ENCODE assay signal across 8 cellular contexts in the genomic region with DNA sequence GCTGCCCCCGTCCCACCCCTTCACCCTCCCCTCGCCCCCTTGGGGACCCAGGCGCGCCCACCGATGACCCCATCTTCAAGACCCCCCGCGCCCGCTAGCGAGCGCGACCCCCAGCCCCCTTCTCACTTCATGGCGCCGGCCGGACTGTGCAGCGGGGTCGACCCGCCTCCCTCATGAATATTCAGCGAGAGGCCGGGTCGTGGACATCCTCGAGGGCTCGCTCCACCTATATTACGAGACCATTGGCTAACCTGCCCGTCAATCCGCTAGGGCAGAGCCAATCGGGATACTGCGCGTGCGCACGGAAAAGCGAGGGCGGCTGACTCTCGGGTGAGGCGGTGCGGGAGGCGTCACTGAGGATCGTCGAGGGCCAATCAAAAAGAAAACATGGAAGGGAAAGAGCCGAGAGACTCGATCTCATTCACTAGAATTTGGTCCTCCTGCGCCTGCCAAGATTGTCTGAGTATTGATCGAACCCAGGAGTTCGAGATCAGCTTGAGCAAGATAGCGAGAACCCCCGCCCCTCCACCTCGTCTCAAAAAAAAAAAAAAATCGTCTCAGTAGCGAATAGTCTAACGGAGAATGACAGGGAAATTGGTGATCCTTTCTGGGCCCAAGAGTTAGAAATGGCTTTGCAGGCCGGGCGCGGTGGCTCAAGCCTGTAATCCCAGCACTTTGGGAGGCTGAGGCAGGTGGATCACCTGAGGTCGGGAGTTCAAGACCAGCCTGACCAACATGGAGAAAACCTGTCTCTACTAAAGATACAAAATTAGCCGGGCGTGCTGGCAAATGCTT. TPM values are rescaled to one million over a fixed set of nuclear protein-coding genes. Genes with fewer than 3 reads are reported as not detected.
DNase-seq lines count a peak whose midpoint lies in the region; ATAC-seq, FAIRE-seq and TF ChIP-seq lines count a peak whose summit lies in the region.

Gene ERCC2, minus strand, starts transcription at position 164 of the 795 bp plus-strand sequence. Its CDS starts 33 bp downstream, at position 131.

- H3K23me2 ChIP-seq in H1 (ENCODE audit: low read depth, low read length), result peaks cover 2% of the 10 kb centered on the region; the same call in 1 of the 2 replicates

- peak within 1 kb of the TSS; percentile 43 for H2BK120ac ChIP-seq in H1 (replicated peaks; ENCODE audit: low read depth, low read length)

- TF ChIP-seq CTCF in GM20000 (IDR thresholded peaks at IDR 0.05; ENCODE audit: extremely low read depth, missing control alignments) (no peak), H1 (IDR thresholded peaks at IDR 0.05; ENCODE audit: control extremely low read depth in 1 of 3, insufficient read depth in 1 of 3, low read depth in 1 of 3, low read length in 3 of 3) (no peak)

- H3K9me3 Mint-ChIP-seq in memory B cell, result no peaks in the 10 kb centered on the region

- H3K27ac Mint-ChIP-seq in memory B cell, result peak within 1 kb of the TSS; percentile 75

- peaks cover 2 to 21% (median 7%) of the 10 kb centered on the region in 4 experiments; a peak in 6 of 8 replicates for H3K36me3 ChIP-seq in H1 (ENCODE audit: control insufficient read depth in 2 of 4, insufficient read depth in 4 of 4, low read length in 3 of 4)

- no peak within 1 kb of the TSS for H2BK20ac ChIP-seq in H1 (ENCODE audit: low read length)

- H3K4me1 Mint-ChIP-seq in memory B cell, result peaks cover 4% of the 10 kb centered on the region

- no peak within 1 kb of the TSS for H3K23ac ChIP-seq in H1 (ENCODE audit: insufficient read length)

- peak within 1 kb of the TSS; percentile 46 for H3K56ac ChIP-seq in H1 (replicated peaks; ENCODE audit: insufficient read length, low read depth, low read length)

- no peak within 1 kb of the TSS for H3K4ac ChIP-seq in H1 (replicated peaks; ENCODE audit: insufficient read length, low read depth, low read length)

- FAIRE-seq in H1 (lab: Jason Lieb, UNC), result no peak

- peak within 1 kb of the TSS; percentile 82 to 97 (median 89) for H3K4me3 ChIP-seq in H1 (ENCODE audit: extremely low read depth in 1 of 4, insufficient read depth in 2 of 4, low read depth in 3 of 4, low read length in 4 of 4)

- no peak within 1 kb of the TSS for H2BK12ac ChIP-seq in H1 (ENCODE audit: low read depth, low read length)

- H2BK5ac ChIP-seq in H1 (ENCODE audit: low read depth, low read length), result peak within 1 kb of the TSS; percentile 77

- H4K91ac ChIP-seq in H1 (replicated peaks; ENCODE audit: insufficient read length, low read length), result peak within 1 kb of the TSS; percentile 65

- peak; percentile 98 for ATAC-seq in memory B cell (ENCODE audit: low read depth)

- TF ChIP-seq RAD21 in H1 (IDR thresholded peaks at IDR 0.05 in 1 of 2, conservative IDR thresholded peaks at IDR 0.05 in 1 of 2; ENCODE audit: low read depth in 2 of 2, low read length in 2 of 2), result no peak

- H2BK15ac ChIP-seq in H1 (ENCODE audit: low read length), result 0 out of 2 replicates have a peak within 1 kb of the TSS, but pooled peaks have one; percentile 61

- H3K4me1 ChIP-seq in H1 (replicated peaks in 1 of 4; ENCODE audit: control insufficient read depth in 3 of 4, insufficient read depth in 4 of 4, low read length in 3 of 4), result peaks cover 0 to 3% (median 0%) of the 10 kb centered on the region in 4 experiments; a peak in 4 of 7 replicates

- no peak within 1 kb of the TSS; the same call in none of the 2 replicates for H3K18ac ChIP-seq in H1 (ENCODE audit: extremely low read depth, low read length)

- TF ChIP-seq EP300 in H1 (IDR thresholded peaks at IDR 0.05; ENCODE audit: borderline replicate concordance in 1 of 2, low read depth in 2 of 2, low read length in 2 of 2), result no peak

- no peak within 1 kb of the TSS for H3K14ac ChIP-seq in H1 (ENCODE audit: insufficient read length)

- H3K9ac ChIP-seq in H1 (replicated peaks in 1 of 4; ENCODE audit: extremely low read depth in 1 of 4, low read depth in 3 of 4, low read length in 3 of 4), result peak within 1 kb of the TSS; percentile 66 to 81 (median 72)

- no peaks in the 10 kb centered on the region for H3K27me3 ChIP-seq in H1 (replicated peaks in 1 of 4; ENCODE audit: control insufficient read depth in 3 of 4, extremely low read depth in 1 of 4, insufficient read depth in 3 of 4, low read length in 3 of 4)

- DNase-seq in CMK (ENCODE audit: low read depth), result peak; percentile 97
- DNase-seq in GM20000 (ENCODE audit: low spot score), result peak; percentile 100
- peak; percentile 97 for DNase-seq in HT1080 (ENCODE audit: low read depth)
- peak; percentile 97 for DNase-seq in NOMO-1 treated with DMSO at 0.1 percent for 48 hours (lab: John Stamatoyannopoulos, UW; ENCODE audit: unreplicated experiment)
- DNase-seq in activated CD8-positive, alpha-beta memory T cell treated with anti-CD3 and anti-CD28 coated beads for 4 hours (ENCODE audit: low read depth in 2 of 2), result peak; percentile 99
- DNase-seq in H1 (ENCODE audit: low read depth in 1 of 2, low spot score in 2 of 2), result peak; percentile 93 to 100
- peak; percentile 99 to 100 for DNase-seq in memory B cell (ENCODE audit: low spot score in 2 of 2)
- peak; percentile 97 for DNase-seq in stimulated activated CD8-positive, alpha-beta memory T cell treated with anti-CD3 and anti-CD28 coated beads, Interleukin-12 subunit alpha, Interleukin-12 subunit beta, amount 100 ng/mL, for 24 hours (ENCODE audit: extremely low read depth)

- peaks cover 0 to 14% of the 10 kb centered on the region in 2 experiments; a peak in 1 of 4 replicates for H3K79me2 ChIP-seq in H1 (ENCODE audit: control insufficient read depth in 1 of 2, insufficient read depth in 2 of 2, low read length in 2 of 2)

- no peak; a peak in 2 of 3 replicates for TF ChIP-seq POLR2A in H1 (IDR thresholded peaks at IDR 0.05; ENCODE audit: control extremely low read depth in 1 of 2, low read depth in 2 of 2, low read length in 2 of 2)

- peaks cover 5 to 8% of the 10 kb centered on the region in 2 experiments for H4K20me1 ChIP-seq in H1 (replicated peaks in 1 of 2; ENCODE audit: control insufficient read depth in 1 of 2, insufficient read depth in 2 of 2, low read length in 2 of 2)

- CTCF ChIA-PET in H1 (lab: Charles Lee; ENCODE audit: partially characterized antibody), result interaction anchor here (0.7 to 7.9 kb wide), 7 partner anchors 20 to 258 kb away, joined by 3 to 57 read pairs (median 4); partner anchors contain the start of gene PPP1R13L

- 0 out of 2 replicates have a peak, but pooled peaks cover 6% of the 10 kb centered on the region for H3K79me1 ChIP-seq in H1 (ENCODE audit: low read depth, low read length)

- 8% methylated on average over 39 of the region's 55 CpGs; no CpG with 5 or more reads in 1 of the 2 experiments for WGBS in H1 (ENCODE audit: extremely low coverage in 1 of 2, insufficient coverage in 1 of 2, insufficient read length in 1 of 2, insufficient replicate concordance in 2 of 2, low coverage in 1 of 2, low lambda C conversion rate in 2 of 2, missing lambda C conversion rate in 1 of 2), 2 experiments

- H2AFZ ChIP-seq in H1 (ENCODE audit: low read length), result no peak within 1 kb of the TSS

- H3K4me2 ChIP-seq in H1 (ENCODE audit: insufficient read depth in 1 of 2, low read depth in 2 of 2, low read length in 2 of 2), result peak within 1 kb of the TSS; percentile 77 to 86

- H3K27ac ChIP-seq in H1 (ENCODE audit: low read depth, low read length), result peak within 1 kb of the TSS; percentile 44; the same call in 1 of the 2 replicates

- peak within 1 kb of the TSS; percentile 81 for H3K4me3 Mint-ChIP-seq in memory B cell

- peak within 1 kb of the TSS; percentile 59 for H4K5ac ChIP-seq in H1 (ENCODE audit: insufficient read length, low read depth, low read length)

- no peak within 1 kb of the TSS for H2AK5ac ChIP-seq in H1 (ENCODE audit: low read depth, low read length)

- H3K9me3 ChIP-seq in H1 (ENCODE audit: insufficient read depth in 2 of 2, low read depth in 1 of 2, low read length in 1 of 2), result no peaks in the 10 kb centered on the region

- POLR2A ChIA-PET in H1 (lab: Charles Lee; ENCODE audit: partially characterized antibody), result interaction anchor here (0.6 to 5.8 kb wide), 10 partner anchors 10 to 332 kb away, joined by 3 to 36 read pairs (median 3); partner anchors contain the start of gene CLASRP

- peak within 1 kb of the TSS; percentile 37; the same call in 1 of the 2 replicates for H4K8ac ChIP-seq in H1 (ENCODE audit: extremely low read depth, insufficient read depth, low read length)

- peaks cover 4% of the 10 kb centered on the region for H3K27me3 Mint-ChIP-seq in memory B cell

- peaks cover 2% of the 10 kb centered on the region for H3K36me3 Mint-ChIP-seq in memory B cell

TF ChIP-seq in H1, 55 proteins besides CTCF, POLR2A, EP300 and RAD21 (continues in another document):
- peak; percentile 52; the same call in 1 of the 2 replicates for TF ChIP-seq KDM5A (IDR thresholded peaks at IDR 0.05; ENCODE audit: low read length)
- no peak for TF ChIP-seq E2F6 (IDR thresholded peaks at IDR 0.05)
- TF ChIP-seq SP2 (IDR thresholded peaks at IDR 0.05; ENCODE audit: low read length), result peak; percentile 87
- TF ChIP-seq TBP (IDR thresholded peaks at IDR 0.05; ENCODE audit: low read depth, low read length), result no peak
- TF ChIP-seq CHD1 (IDR thresholded peaks at IDR 0.05; ENCODE audit: low read depth, low read length), result no peak
- no peak for TF ChIP-seq BACH1 (IDR thresholded peaks at IDR 0.05; ENCODE audit: low read length)
- peak; percentile 76; the same call in 1 of the 2 replicates for TF ChIP-seq YY1 (IDR thresholded peaks at IDR 0.05; ENCODE audit: low read depth, low read length)

RNA-seq across cellular contexts. Expression of gene ERCC2, which starts in this region (rescaled TPM):
- 20.0 and 23.9 TPM in 2 replicates for total RNA-seq in HT1080 (2014; rRNA removed; shearing (Covaris generic))
- 20.3 and 23.5 TPM in 2 replicates for polyA plus RNA-seq in HT1080 (2015; cell fraction: cytosol; rRNA removed)
- polyA plus RNA-seq in HT1080 (2015; cell fraction: nucleus; rRNA removed), result 75.8 and 82.3 TPM in 2 replicates
- 93.4 and 107 TPM in 2 replicates for total RNA-seq in H1 (2021; fragmentation: NEBNext Ultra II Directional; extraction: Animal tissue kit (Norgen Biotek cat#: 25700))
- polyA plus RNA-seq in H1 (2011; rRNA removed), result 117 and 197 TPM in 2 replicates
- 88.3 TPM for polyA plus RNA-seq in H1 (2011; cell fraction: cytosol; rRNA removed)
- 444 TPM for polyA plus RNA-seq in H1 (2011; cell fraction: nucleus; rRNA removed)
- 88.6 to 99.0 TPM (median 95.0 TPM) in 4 replicates for polyA plus RNA-seq in H1 (2012, experiment 1 of 2)
- polyA plus RNA-seq in H1 (2012, experiment 2 of 2), result 70.3 TPM
- 71.7 TPM for polyA plus RNA-seq in H1 (2013, experiment 1 of 2)
- polyA plus RNA-seq in H1 (2013, experiment 2 of 2), result 65.8 TPM
- polyA minus RNA-seq in H1 (2011; rRNA and poly(A)+ RNA removed), result 136 and 156 TPM in 2 replicates
- polyA minus RNA-seq in H1 (2011; cell fraction: cytosol; rRNA and poly(A)+ RNA removed), result 49.8 TPM
- 65.9 TPM for polyA minus RNA-seq in H1 (2011; cell fraction: nucleus; rRNA and poly(A)+ RNA removed)

Comparison
In these comparisons a context has a peak if more than half of its experiments do, and no peak if none do; other contexts are left out.
1. Peak in every context shown above with its lines: DNase-seq, ATAC-seq, H3K4me3 ChIP-seq and H3K27ac ChIP-seq.